ENCODE assay signal across 9 cellular contexts in the genomic region with DNA sequence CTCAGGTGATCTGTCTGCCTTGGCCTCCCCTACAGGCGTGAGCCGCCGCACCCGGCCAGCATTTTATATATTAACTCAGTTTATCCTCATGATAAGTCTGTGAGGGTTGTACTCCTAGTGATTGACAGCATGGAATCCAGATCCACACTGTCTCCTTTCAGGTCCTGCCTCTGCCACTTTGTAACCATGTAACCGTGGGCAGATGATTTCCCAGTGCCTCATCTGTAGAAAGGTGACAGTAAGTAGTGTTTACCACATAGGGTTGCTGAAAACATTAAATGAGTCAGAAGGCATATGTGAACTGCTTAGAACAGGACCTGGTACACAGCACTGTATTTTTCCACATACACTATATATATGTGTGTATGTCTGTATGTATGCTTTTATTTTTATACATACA. TPM values are rescaled to one million over a fixed set of nuclear protein-coding genes. Genes with fewer than 3 reads are reported as not detected.
DNase-seq lines count a peak whose midpoint lies in the region; ATAC-seq lines count a peak whose summit lies in the region.
"Had no signal": no experiment of that assay in that cellular context is flagged by ENCODE, and none has a peak within 500 bp of the region (broad histone marks: within the 10 kb centered on the region; RNA-seq: fewer than 3 reads in every experiment).

No MANE protein-coding gene starts in this region.

- no peaks in the 10 kb centered on the region for H3K9me3 Mint-ChIP-seq in activated T-helper 1 cell treated with anti-CD3 and anti-CD28 coated beads, Interleukin-12 subunit alpha, Interleukin-12 subunit beta, Interleukin-2, Interleukin-4 antibody, amounts not matched to agents 30 ng/mL and 10 ng/mL and 1 ng/mL, durations not matched to agents 14 hours and 24 hours and 36 hours
- H3K9me3 Mint-ChIP-seq in memory B cell: no peaks in the 10 kb centered on the region

- peaks cover 10% of the 10 kb centered on the region for H3K36me3 ChIP-seq in ACC112 (ENCODE audit: insufficient read depth, low read length)

- no peak overlapping the region for H3K27ac ChIP-seq in ACC112 (ENCODE audit: low read depth, low read length)

- peaks cover 62% of the 10 kb centered on the region for H3K79me2 ChIP-seq in ACC112 (ENCODE audit: control insufficient read depth, insufficient read depth, low read length, unreplicated experiment)

- ATAC-seq in GM18870 (IDR thresholded peaks at IDR 0.05; ENCODE audit: unreplicated experiment): peak; percentile 35
- no peak for ATAC-seq in memory B cell (ENCODE audit: low read depth)
- ATAC-seq in HG03280 (IDR thresholded peaks at IDR 0.05; ENCODE audit: unreplicated experiment): no peak
- ATAC-seq in GM18867 (IDR thresholded peaks at IDR 0.05; ENCODE audit: unreplicated experiment): no peak

- H3K4me1 ChIP-seq in ACC112 (ENCODE audit: control insufficient read depth, insufficient read depth, low read length, unreplicated experiment): peaks cover 26% of the 10 kb centered on the region

- peak overlapping the region; percentile 92 for H3K4me3 Mint-ChIP-seq in activated T-helper 1 cell treated with anti-CD3 and anti-CD28 coated beads, Interleukin-12 subunit alpha, Interleukin-12 subunit beta, Interleukin-2, Interleukin-4 antibody, amounts not matched to agents 30 ng/mL and 10 ng/mL and 1 ng/mL, durations not matched to agents 14 hours and 24 hours and 36 hours
- H3K4me3 Mint-ChIP-seq in memory B cell: peak overlapping the region; percentile 62

- peak overlapping the region; percentile 86 for H3K4me3 ChIP-seq in ACC112 (ENCODE audit: low read depth, low read length)

- peaks cover 5% of the 10 kb centered on the region for H3K36me3 Mint-ChIP-seq in activated T-helper 1 cell treated with anti-CD3 and anti-CD28 coated beads, Interleukin-12 subunit alpha, Interleukin-12 subunit beta, Interleukin-2, Interleukin-4 antibody, amounts not matched to agents 30 ng/mL and 10 ng/mL and 1 ng/mL, durations not matched to agents 14 hours and 24 hours and 36 hours (ENCODE audit: low read depth)
- no peaks in the 10 kb centered on the region for H3K36me3 Mint-ChIP-seq in memory B cell

- intact Hi-C loops in activated T-helper 1 cell treated with anti-CD3 and anti-CD28 coated beads, Interleukin-12 subunit alpha, Interleukin-12 subunit beta, Interleukin-2, Interleukin-4 antibody, amounts not matched to agents 30 ng/mL and 10 ng/mL and 1 ng/mL, durations not matched to agents 14 hours and 24 hours and 36 hours (cut with micrococcal nuclease): loop anchor here (1.0 to 5.0 kb wide), 8 partner anchors 40 to 320 kb away; partner anchors contain the start of gene LMLN

- H3K4me1 Mint-ChIP-seq in activated T-helper 1 cell treated with anti-CD3 and anti-CD28 coated beads, Interleukin-12 subunit alpha, Interleukin-12 subunit beta, Interleukin-2, Interleukin-4 antibody, amounts not matched to agents 30 ng/mL and 10 ng/mL and 1 ng/mL, durations not matched to agents 14 hours and 24 hours and 36 hours (ENCODE audit: low read depth): peaks cover 49% of the 10 kb centered on the region
- H3K4me1 Mint-ChIP-seq in memory B cell: peaks cover 36% of the 10 kb centered on the region

- peak overlapping the region; percentile 88 for H3K27ac Mint-ChIP-seq in activated T-helper 1 cell treated with anti-CD3 and anti-CD28 coated beads, Interleukin-12 subunit alpha, Interleukin-12 subunit beta, Interleukin-2, Interleukin-4 antibody, amounts not matched to agents 30 ng/mL and 10 ng/mL and 1 ng/mL, durations not matched to agents 14 hours and 24 hours and 36 hours
- peak overlapping the region; percentile 65 for H3K27ac Mint-ChIP-seq in memory B cell

- DNase-seq in activated T-helper 1 cell treated with anti-CD3 and anti-CD28 coated beads, Interleukin-12 subunit alpha, Interleukin-12 subunit beta, Interleukin-2, Interleukin-4 antibody, amounts not matched to agents 30 ng/mL and 10 ng/mL and 1 ng/mL, durations not matched to agents 14 hours and 24 hours and 36 hours (ENCODE audit: low spot score): peak; percentile 22
- no peak for DNase-seq in memory B cell (ENCODE audit: low spot score in 2 of 2)
- no peak for DNase-seq in DMS53 treated with DMSO at 0.1 percent for 48 hours (lab: John Stamatoyannopoulos, UW; ENCODE audit: unreplicated experiment)
- no peak for DNase-seq in A172 (ENCODE audit: low spot score)
- DNase-seq: NCI-H2029 treated with DMSO at 0.1 percent for 48 hours had no signal

- H3K27me3 ChIP-seq in ACC112 (ENCODE audit: insufficient read depth, low read length): no peaks in the 10 kb centered on the region

- no peak overlapping the region for H2AFZ ChIP-seq in ACC112 (ENCODE audit: low read length, unreplicated experiment)

- H3K27me3 Mint-ChIP-seq in activated T-helper 1 cell treated with anti-CD3 and anti-CD28 coated beads, Interleukin-12 subunit alpha, Interleukin-12 subunit beta, Interleukin-2, Interleukin-4 antibody, amounts not matched to agents 30 ng/mL and 10 ng/mL and 1 ng/mL, durations not matched to agents 14 hours and 24 hours and 36 hours (ENCODE audit: insufficient read depth): peaks cover 6% of the 10 kb centered on the region
- no peaks in the 10 kb centered on the region for H3K27me3 Mint-ChIP-seq in memory B cell

RNA-seq across cellular contexts. Expression of gene FYTTD1, which starts 2.4 kb away (rescaled TPM):
- total RNA-seq in activated T-helper 1 cell treated with anti-CD3 and anti-CD28 coated beads, Interleukin-12 subunit alpha, Interleukin-12 subunit beta, Interleukin-2, Interleukin-4 antibody, amounts not matched to agents 30 ng/mL and 10 ng/mL and 1 ng/mL, durations not matched to agents 14 hours and 24 hours and 36 hours: 59.0 and 77.2 TPM in 2 replicates
- 69.8 and 87.7 TPM in 2 replicates for total RNA-seq in A172 (2014; rRNA removed; shearing (Covaris generic))

RNA-seq across cellular contexts. Expression of gene RUBCN, which starts 15.4 kb away (rescaled TPM):
- total RNA-seq in activated T-helper 1 cell treated with anti-CD3 and anti-CD28 coated beads, Interleukin-12 subunit alpha, Interleukin-12 subunit beta, Interleukin-2, Interleukin-4 antibody, amounts not matched to agents 30 ng/mL and 10 ng/mL and 1 ng/mL, durations not matched to agents 14 hours and 24 hours and 36 hours: 44.7 and 45.2 TPM in 2 replicates
- total RNA-seq in A172 (2014; rRNA removed; shearing (Covaris generic)): 27.0 and 42.2 TPM in 2 replicates

RNA-seq across cellular contexts. Expression of gene LRCH3, which starts 38.9 kb away (rescaled TPM):
- total RNA-seq in activated T-helper 1 cell treated with anti-CD3 and anti-CD28 coated beads, Interleukin-12 subunit alpha, Interleukin-12 subunit beta, Interleukin-2, Interleukin-4 antibody, amounts not matched to agents 30 ng/mL and 10 ng/mL and 1 ng/mL, durations not matched to agents 14 hours and 24 hours and 36 hours: 50.0 and 57.8 TPM in 2 replicates
- total RNA-seq in A172 (2014; rRNA removed; shearing (Covaris generic)): 23.0 and 23.8 TPM in 2 replicates
